14 cellular contexts compared by ENCODE assay signal in the genomic region with DNA sequence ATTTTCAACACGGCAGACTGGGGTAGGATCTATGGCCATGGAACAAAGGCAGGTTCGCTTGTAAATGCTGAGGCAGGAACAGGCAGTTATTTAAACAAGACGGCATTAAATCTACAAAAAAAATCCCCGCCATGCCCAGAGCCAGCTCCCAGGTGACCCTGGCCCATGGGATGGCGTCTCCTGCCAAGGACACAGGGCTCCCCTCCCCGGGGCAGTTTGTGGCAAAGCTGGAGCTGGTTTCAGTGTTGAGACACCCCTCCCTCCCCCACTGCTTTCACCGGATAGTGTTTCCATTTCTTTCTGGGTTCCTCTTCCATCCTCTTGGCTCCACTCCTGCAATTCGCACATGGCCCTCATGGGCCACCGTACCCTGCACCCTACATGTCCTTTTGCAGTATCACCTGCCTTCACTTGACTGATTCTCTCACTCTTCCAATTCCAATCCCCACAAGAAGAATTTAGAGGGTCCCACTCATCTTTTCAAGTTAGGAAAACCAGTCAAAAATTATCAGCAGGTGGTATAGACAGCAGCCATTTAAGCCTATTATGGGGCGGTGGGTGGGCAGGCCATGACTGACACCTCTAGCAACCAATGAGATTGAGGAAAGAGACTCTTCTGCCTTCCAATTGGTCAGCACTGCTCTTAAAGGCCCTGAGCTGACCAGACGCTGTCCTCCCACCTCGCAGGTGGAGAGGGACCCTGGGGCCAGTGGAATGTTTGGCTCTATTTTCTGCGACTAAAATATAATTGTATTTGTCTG. TPM values are rescaled to one million over a fixed set of nuclear protein-coding genes. Genes with fewer than 3 reads are reported as not detected.
A peak's percentile ranks its signal among the peaks of the same experiment; 100 is the strongest.
DNase-seq lines count a peak whose midpoint lies in the region; TF ChIP-seq lines count a peak whose summit lies in the region.
"Had no signal": no experiment of that assay in that cellular context is flagged by ENCODE, and none has a peak within 500 bp of the region (broad histone marks: within the 10 kb centered on the region; RNA-seq: fewer than 3 reads in every experiment).

No MANE protein-coding gene starts in this region.

- no peak overlapping the region for H3K4me3 Mint-ChIP-seq in neural progenitor cell

- H3K27ac Mint-ChIP-seq in neural progenitor cell: no peak overlapping the region

- intact Hi-C loops in mammary epithelial cell (cut with micrococcal nuclease): loop anchor here (10.0 kb wide), 1 partner anchor 467 kb away; no protein-coding TSS in a partner anchor

- no peaks in the 10 kb centered on the region for H3K36me3 Mint-ChIP-seq in neural progenitor cell

- no peak overlapping the region for H3K4me2 ChIP-seq in mammary epithelial cell (ENCODE audit: insufficient read depth, low read depth, low read length)
- H3K4me2 ChIP-seq in neural progenitor cell: no peak overlapping the region

- dilution Hi-C loops in mammary epithelial cell (cut with HindIII; ENCODE audit: low sequenced_read_pairs): no loop called here

- peaks cover 3% of the 10 kb centered on the region for H3K9me3 Mint-ChIP-seq in neural progenitor cell

- peaks cover 46% of the 10 kb centered on the region for H3K4me1 Mint-ChIP-seq in neural progenitor cell

- H3K4me1 ChIP-seq in mammary epithelial cell (ENCODE audit: insufficient read depth, low read length) (no peaks in the 10 kb centered on the region), neural progenitor cell (peaks cover 5% of the 10 kb centered on the region)
- H3K4me1 ChIP-seq: ascending aorta had no signal

- H3K27me3 Mint-ChIP-seq in neural progenitor cell (ENCODE audit: insufficient read depth, low read depth): peaks cover 48% of the 10 kb centered on the region

- in situ Hi-C loops in mammary epithelial cell (cut with MboI; ENCODE audit: low sequenced_read_pairs in 2 of 2): no loop called here

- peak; percentile 22 for DNase-seq in NCI-H2227 (lab: John Stamatoyannopoulos, UW; ENCODE audit: unreplicated experiment)
- DNase-seq in NCI-H2227 treated with DMSO at 0.1 percent for 48 hours (lab: John Stamatoyannopoulos, UW): no peak
- DNase-seq in NCI-H524 (lab: John Stamatoyannopoulos, UW): peak; percentile 63 to 86
- DNase-seq in mammary epithelial cell: peak; percentile 12
- DNase-seq in neural progenitor cell (ENCODE audit: low spot score): peak; percentile 58
- DNase-seq in activated CD4-positive, CD25-positive, alpha-beta regulatory T cell treated with anti-CD3 and anti-CD28 coated beads, Interleukin-2, amount 50 U/mL, for 72 hours: no peak
- no peak for DNase-seq in 8988T
- DNase-seq in NCI-H1048 (lab: John Stamatoyannopoulos, UW): no peak
- DNase-seq: stimulated activated CD4-positive, alpha-beta T cell treated with anti-CD3 and anti-CD28 coated beads, Interleukin-15, amount 100 ng/mL, for 24 hours; stimulated activated naive CD8-positive, alpha-beta T cell treated with anti-CD3 and anti-CD28 coated beads, Interleukin-15, Interleukin-2, amounts not matched to agents 100 U/mL and 50 U/mL, for 24 hours had no signal

- 60% methylated on average over 13 of the region's 13 CpGs for WGBS in mammary epithelial cell (ENCODE audit: low coverage, missing lambda C conversion rate)

- no TSS peak for BruUV-seq in mammary epithelial cell (replicated peaks; lab: Mats Ljungman, UMichigan)

- H3K27ac ChIP-seq in mammary epithelial cell (ENCODE audit: insufficient read depth, low read depth, low read length): no peak overlapping the region
- no peak overlapping the region for H3K27ac ChIP-seq in neural progenitor cell
- H3K27ac ChIP-seq: ascending aorta, SK-N-MC had no signal

- H3K9ac ChIP-seq in mammary epithelial cell (ENCODE audit: insufficient read depth, low read length): no peak overlapping the region
- no peak overlapping the region for H3K9ac ChIP-seq in neural progenitor cell

- CTCF ChIA-PET in mammary epithelial cell (lab: Charles Lee; ENCODE audit: low non-redundant PET): interaction anchor here (0.6 kb wide), 1 partner anchor 182 kb away, joined by 3 read pairs; no protein-coding TSS in a partner anchor

- H2AFZ ChIP-seq in mammary epithelial cell (ENCODE audit: low read depth, low read length) (no peak overlapping the region), neural progenitor cell (replicated peaks) (no peak overlapping the region)

- H3K4me3 ChIP-seq in mammary epithelial cell (replicated peaks in 1 of 3; ENCODE audit: insufficient read depth in 1 of 3, low read depth in 2 of 3, low read length in 3 of 3): no peak overlapping the region
- no peak overlapping the region for H3K4me3 ChIP-seq in neural progenitor cell
- H3K4me3 ChIP-seq: ascending aorta, SK-N-MC had no signal

- H3F3A ChIP-seq in neural progenitor cell (ENCODE audit: low read depth): peaks cover 10% of the 10 kb centered on the region

- H3K9me3 ChIP-seq in mammary epithelial cell (replicated peaks; ENCODE audit: insufficient read depth, low read length): no peaks in the 10 kb centered on the region
- no peaks in the 10 kb centered on the region for H3K9me3 ChIP-seq in neural progenitor cell (ENCODE audit: low read depth)
- H3K9me3 ChIP-seq: ascending aorta had no signal

- H3K36me3 ChIP-seq in mammary epithelial cell (ENCODE audit: insufficient read depth, low read length) (no peaks in the 10 kb centered on the region), neural progenitor cell (no peaks in the 10 kb centered on the region)
- H3K36me3 ChIP-seq: ascending aorta had no signal

- H3K27me3 ChIP-seq in mammary epithelial cell (ENCODE audit: insufficient read depth, low read length) (no peaks in the 10 kb centered on the region), neural progenitor cell (peaks cover 64% of the 10 kb centered on the region)
- H3K27me3 ChIP-seq: ascending aorta had no signal

- no peaks in the 10 kb centered on the region for H3K79me2 ChIP-seq in mammary epithelial cell (ENCODE audit: insufficient read depth, low read length)
- H3K79me2 ChIP-seq in neural progenitor cell (ENCODE audit: low read depth): no peaks in the 10 kb centered on the region

- H4K20me1 ChIP-seq in mammary epithelial cell (ENCODE audit: insufficient read depth, low read length): no peaks in the 10 kb centered on the region
- H4K20me1 ChIP-seq in neural progenitor cell (ENCODE audit: low read depth): no peaks in the 10 kb centered on the region

- TF ChIP-seq CTCF in mammary epithelial cell (conservative IDR thresholded peaks at IDR 0.05 in 1 of 2, IDR thresholded peaks at IDR 0.05 in 1 of 2; ENCODE audit: extremely low read depth in 1 of 2, insufficient read depth in 1 of 2, low read depth in 1 of 2, low read length in 2 of 2) (no peak), neural progenitor cell (IDR thresholded peaks at IDR 0.05) (no peak)

RNA-seq across cellular contexts. Expression of a gene that starts 52.0 kb away (rescaled TPM):
- total RNA-seq in mammary epithelial cell (not detected), neural progenitor cell (ENCODE audit: low replicate concordance) (not detected in 2 replicates)
- not detected for polyA plus RNA-seq in mammary epithelial cell
- not detected for polyA minus RNA-seq in mammary epithelial cell
- total RNA-seq: activated CD8-positive, alpha-beta memory T cell treated with anti-CD3 and anti-CD28 coated beads for 36 hours; ascending aorta; glomerular endothelial cell had no signal

Comparison
In these comparisons a context has a peak if more than half of its experiments do, and no peak if none do; other contexts are left out.
1. DNase-seq: peak in NCI-H2227 (single experiment), NCI-H524 (2 of 2), mammary epithelial cell (single experiment) and neural progenitor cell (single experiment); none in NCI-H2227 treated with DMSO at 0.1 percent for 48 hours (single experiment), activated CD4-positive, CD25-positive, alpha-beta regulatory T cell treated with anti-CD3 and anti-CD28 coated beads, Interleukin-2, amount 50 U/mL, for 72 hours (single experiment), 8988T (single experiment) and NCI-H1048 (single experiment).